In genomic region chr2:23381084-23381483, GRCh38 we compare ENCODE assay signal across 8 cellular contexts. TPM values are rescaled to one million over a fixed set of nuclear protein-coding genes. Genes with fewer than 3 reads are reported as not detected.
DNase-seq lines count a peak whose midpoint lies in the region; ATAC-seq and TF ChIP-seq lines count a peak whose summit lies in the region.

No MANE protein-coding gene starts in this region.

- no peak for TF ChIP-seq CTCF in GM10248 (IDR thresholded peaks at IDR 0.05; ENCODE audit: control extremely low read depth, extremely low read depth, low read depth, missing control alignments)

- no peaks in the 10 kb centered on the region for H3K9me3 Mint-ChIP-seq in activated T-cell treated with anti-CD3 and anti-CD28 coated beads, Interleukin-2, amount 50 U/mL, for 4 hours
- peaks cover 3% of the 10 kb centered on the region for H3K9me3 Mint-ChIP-seq in activated naive CD8-positive, alpha-beta T cell (ENCODE audit: low read depth)
- no peaks in the 10 kb centered on the region for H3K9me3 Mint-ChIP-seq in memory B cell

- POLR2A ChIA-PET in GM10248 (lab: Yijun Ruan, JAX), result no interaction called here

- H3K27ac Mint-ChIP-seq in activated naive CD8-positive, alpha-beta T cell, result peak overlapping the region; percentile 29
- peak overlapping the region; percentile 92 for H3K27ac Mint-ChIP-seq in memory B cell

- peaks cover 30% of the 10 kb centered on the region for H3K27me3 Mint-ChIP-seq in activated T-cell treated with anti-CD3 and anti-CD28 coated beads, Interleukin-2, amount 50 U/mL, for 4 hours (ENCODE audit: low read depth)
- peaks cover 4% of the 10 kb centered on the region for H3K27me3 Mint-ChIP-seq in activated naive CD8-positive, alpha-beta T cell
- H3K27me3 Mint-ChIP-seq in memory B cell, result peaks cover 2% of the 10 kb centered on the region

- peaks cover 20% of the 10 kb centered on the region for H3K4me1 Mint-ChIP-seq in activated T-cell treated with anti-CD3 and anti-CD28 coated beads, Interleukin-2, amount 50 U/mL, for 4 hours (ENCODE audit: low read depth)
- H3K4me1 Mint-ChIP-seq in activated naive CD8-positive, alpha-beta T cell (ENCODE audit: low read depth), result peaks cover 22% of the 10 kb centered on the region
- peaks cover 16% of the 10 kb centered on the region for H3K4me1 Mint-ChIP-seq in memory B cell

- CTCF ChIA-PET in GM10248 (lab: Yijun Ruan, JAX), result no interaction called here

- ATAC-seq in activated T-cell treated with anti-CD3 and anti-CD28 coated beads, Interleukin-2, amount 50 U/mL, for 4 hours, result no peak
- ATAC-seq in memory B cell (ENCODE audit: low read depth), result no peak

- DNase-seq in activated T-cell treated with anti-CD3 and anti-CD28 coated beads, Interleukin-2, amount 50 U/mL, for 4 hours, result no peak
- DNase-seq in activated T-cell treated with anti-CD3 and anti-CD28 coated beads, Interleukin-2, amount 50 U/mL, for 1 hour, result no peak
- peak; percentile 89 for DNase-seq in NCI-H2029 (lab: John Stamatoyannopoulos, UW)
- DNase-seq in memory B cell (ENCODE audit: low spot score in 2 of 2), result no peak
- DNase-seq in GM10248 (ENCODE audit: extremely low spot score), result no peak
- no peak for DNase-seq in NCI-H526 (lab: John Stamatoyannopoulos, UW)
- DNase-seq in central memory CD4-positive, alpha-beta T cell, result no peak

- H3K36me3 Mint-ChIP-seq in activated T-cell treated with anti-CD3 and anti-CD28 coated beads, Interleukin-2, amount 50 U/mL, for 4 hours (ENCODE audit: insufficient read depth), result no peaks in the 10 kb centered on the region
- no peaks in the 10 kb centered on the region for H3K36me3 Mint-ChIP-seq in activated naive CD8-positive, alpha-beta T cell
- no peaks in the 10 kb centered on the region for H3K36me3 Mint-ChIP-seq in memory B cell

- peak overlapping the region; percentile 57 for H3K4me3 Mint-ChIP-seq in activated T-cell treated with anti-CD3 and anti-CD28 coated beads, Interleukin-2, amount 50 U/mL, for 4 hours
- H3K4me3 Mint-ChIP-seq in activated naive CD8-positive, alpha-beta T cell, result peak overlapping the region; percentile 76
- H3K4me3 Mint-ChIP-seq in memory B cell, result peak overlapping the region; percentile 80

RNA-seq across cellular contexts. Expression of gene KLHL29, which starts 3.9 kb away (rescaled TPM):
- 1 to 10 TPM in 2 of 3 donors, under 1 TPM in 1; 0.82 to 1.5 (median 1.1) TPM for total RNA-seq in activated T-cell treated with anti-CD3 and anti-CD28 coated beads, Interleukin-2, amount 50 U/mL, for 4 hours
